ENCODE assay signal across 25 cellular contexts in the genomic region with DNA sequence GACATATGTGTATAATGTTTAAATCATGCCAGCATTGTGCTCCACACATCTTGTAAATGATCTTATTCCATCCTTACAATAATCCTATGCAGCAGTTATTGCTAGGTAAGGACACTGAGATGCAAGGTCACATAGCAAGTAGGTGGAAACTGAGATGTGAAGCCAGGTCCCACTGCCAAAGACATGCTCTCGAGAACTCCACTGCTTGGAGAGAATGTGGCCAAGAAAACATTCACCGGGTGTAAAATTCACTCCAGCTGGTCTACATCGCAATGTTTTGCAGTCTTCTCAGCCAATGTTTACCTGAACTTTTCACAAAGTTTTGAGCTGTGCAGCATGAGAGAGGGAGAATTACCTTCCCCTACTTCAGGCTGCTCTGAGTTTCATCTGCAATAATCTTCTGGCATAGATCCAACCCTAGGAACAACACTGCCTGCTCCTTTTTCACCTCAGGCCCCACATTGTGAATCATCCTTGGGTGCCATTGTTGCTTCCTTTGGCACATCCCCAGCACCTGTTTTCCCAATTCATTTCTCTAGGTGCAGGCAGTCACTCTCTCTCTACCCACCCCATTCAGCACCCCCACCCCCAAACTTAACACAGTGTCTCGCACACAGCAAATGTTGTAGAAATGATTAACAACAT. TPM values are rescaled to one million over a fixed set of nuclear protein-coding genes. Genes with fewer than 3 reads are reported as not detected.
A peak's percentile ranks its signal among the peaks of the same experiment; 100 is the strongest.
DNase-seq lines count a peak whose midpoint lies in the region; ATAC-seq, FAIRE-seq and TF ChIP-seq lines count a peak whose summit lies in the region.
"Had no signal": no experiment of that assay in that cellular context is flagged by ENCODE, and none has a peak within 500 bp of the region (broad histone marks: within the 10 kb centered on the region; RNA-seq: fewer than 3 reads in every experiment).

No MANE protein-coding gene starts in this region.

- H3K79me2 ChIP-seq in SK-N-SH (ENCODE audit: insufficient read depth), result no peaks in the 10 kb centered on the region

- H3K9me2 ChIP-seq in SK-N-SH, result no peaks in the 10 kb centered on the region

- no peaks in the 10 kb centered on the region for H3K36me3 ChIP-seq in SK-N-SH (replicated peaks in 1 of 2; ENCODE audit: control insufficient read depth in 1 of 2, insufficient read depth in 2 of 2, low read length in 1 of 2)
- H3K36me3 ChIP-seq: tibial nerve had no signal

- DNase-seq in SK-N-SH (no peak), amniotic epithelial cell (ENCODE audit: low read depth) (peak; percentile 37), glomerular visceral epithelial cell (ENCODE audit: extremely low spot score) (peak; percentile 34), urothelium cell line (ENCODE audit: low spot score) (peak; percentile 50), GM19240 (ENCODE audit: insufficient read length, low spot score) (no peak)
- DNase-seq: activated CD4-positive, alpha-beta T cell treated with anti-CD3 and anti-CD28 coated beads for 1 hour; activated CD8-positive, alpha-beta memory T cell treated with anti-CD3 and anti-CD28 coated beads, Interleukin-2, amount 10 ng/mL, durations not matched to agents 7 days and 5 days; amniotic stem cell; GOT3; hippocampal formation; kidney; MV-4-11; NCI-H2081 treated with DMSO at 0.1 percent for 48 hours; NCI-H526; OCI-M1; stimulated activated CD4-positive, alpha-beta T cell treated with anti-CD3 and anti-CD28 coated beads, Interleukin-12 subunit alpha, Interleukin-12 subunit beta, amount 100 ng/mL, for 4 hours; T-helper 9 cell had no signal

- TF ChIP-seq RAD21 in SK-N-SH (IDR thresholded peaks at IDR 0.05; ENCODE audit: low read length), result no peak

- no peaks in the 10 kb centered on the region for H4K20me1 ChIP-seq in SK-N-SH (ENCODE audit: insufficient read depth)

- H3K4me1 ChIP-seq in SK-N-SH (ENCODE audit: control insufficient read depth in 1 of 2, insufficient read depth in 2 of 2, low read depth in 1 of 2, low read length in 1 of 2), result peaks cover 0 to 15% of the 10 kb centered on the region in 2 experiments; a peak in 2 of 4 replicates

- no peak overlapping the region for H3K4me2 ChIP-seq in SK-N-SH

- H3K9me3 ChIP-seq in SK-N-SH, result no peaks in the 10 kb centered on the region
- H3K9me3 ChIP-seq: tibial nerve had no signal

- no peak overlapping the region for H3K4me3 ChIP-seq in SK-N-SH (ENCODE audit: low read depth in 2 of 2, low read length in 1 of 2)
- H3K4me3 ChIP-seq: SK-N-MC, tibial nerve had no signal

- no peaks in the 10 kb centered on the region for H3F3A ChIP-seq in SK-N-SH (replicated peaks; ENCODE audit: insufficient read depth)

- no peak overlapping the region for H3K9ac ChIP-seq in SK-N-SH

- 81% methylated on average over 4 of the region's 4 CpGs for WGBS in SK-N-SH (ENCODE audit: low lambda C conversion rate)

- POLR2A ChIA-PET in SK-N-SH (lab: Yijun Ruan, JAX), result no interaction called here

- TF ChIP-seq EP300 in SK-N-SH (IDR thresholded peaks at IDR 0.05; ENCODE audit: borderline replicate concordance in 1 of 2, low read depth in 1 of 2, low read length in 1 of 2), result no peak

- FAIRE-seq in urothelium cell line (lab: Jason Lieb, UNC), result no peak
- FAIRE-seq: HepG2, kidney had no signal

- TF ChIP-seq CTCF in SK-N-SH (IDR thresholded peaks at IDR 0.05), result no peak

- no peak overlapping the region for H2AFZ ChIP-seq in SK-N-SH (ENCODE audit: low read depth)

- no peak for ATAC-seq in SK-N-SH treated with all-trans-retinoic acid at 6 μM for 48 hours
- no peak for ATAC-seq in GM19467 (IDR thresholded peaks at IDR 0.05; ENCODE audit: unreplicated experiment)
- ATAC-seq in HG02642 (IDR thresholded peaks at IDR 0.05; ENCODE audit: poor library complexity, unreplicated experiment), result no peak
- ATAC-seq: activated CD8-positive, alpha-beta memory T cell treated with anti-CD3 and anti-CD28 coated beads, Interleukin-2, amount 10 ng/mL, durations not matched to agents 7 days and 5 days; activated T-helper 17 cell treated with anti-CD3 and anti-CD28 coated beads, Interleukin-2, amount 50 U/mL, for 72 hours; HepG2 had no signal

- H3K27me3 ChIP-seq in SK-N-SH (ENCODE audit: insufficient read depth), result no peaks in the 10 kb centered on the region
- H3K27me3 ChIP-seq: tibial nerve had no signal

- H3K27ac ChIP-seq in SK-N-SH (ENCODE audit: low read depth in 2 of 2, low read length in 1 of 2), result no peak overlapping the region
- H3K27ac ChIP-seq: SK-N-MC, tibial nerve had no signal

- CTCF ChIA-PET in SK-N-SH (lab: Yijun Ruan, JAX), result interaction anchor here (0.6 to 3.3 kb wide), 3 partner anchors 54 to 148 kb away, joined by 3 to 16 read pairs (median 4); no protein-coding TSS in a partner anchor

TF ChIP-seq in SK-N-SH, 30 proteins besides CTCF, POLR2A, EP300 and RAD21:
- TF ChIP-seq, protein P1, sequence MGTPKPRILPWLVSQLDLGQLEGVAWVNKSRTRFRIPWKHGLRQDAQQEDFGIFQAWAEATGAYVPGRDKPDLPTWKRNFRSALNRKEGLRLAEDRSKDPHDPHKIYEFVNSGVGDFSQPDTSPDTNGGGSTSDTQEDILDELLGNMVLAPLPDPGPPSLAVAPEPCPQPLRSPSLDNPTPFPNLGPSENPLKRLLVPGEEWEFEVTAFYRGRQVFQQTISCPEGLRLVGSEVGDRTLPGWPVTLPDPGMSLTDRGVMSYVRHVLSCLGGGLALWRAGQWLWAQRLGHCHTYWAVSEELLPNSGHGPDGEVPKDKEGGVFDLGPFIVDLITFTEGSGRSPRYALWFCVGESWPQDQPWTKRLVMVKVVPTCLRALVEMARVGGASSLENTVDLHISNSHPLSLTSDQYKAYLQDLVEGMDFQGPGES (IDR thresholded peaks at IDR 0.05; ENCODE audit: low read depth, low read length), result no peak
- TF ChIP-seq NFIC (IDR thresholded peaks at IDR 0.05; ENCODE audit: borderline replicate concordance), result peak; percentile 43

TF ChIP-seq in SK-N-SH treated with all-trans-retinoic acid at 6 μM for 48 hours, 23 proteins besides CTCF, POLR2A, EP300 and RAD21:
- TF ChIP-seq SNAI2 (CRISPR knock-in tag; IDR thresholded peaks at IDR 0.05), result no peak
- TF ChIP-seq BACH2 (CRISPR knock-in tag; IDR thresholded peaks at IDR 0.05; ENCODE audit: borderline replicate concordance), result no peak
- TF ChIP-seq ZC3H10 (CRISPR knock-in tag; IDR thresholded peaks at IDR 0.05), result no peak

RNA-seq across cellular contexts. Expression of a gene that starts 53.5 kb away (rescaled TPM):
- 3.0 and 3.6 TPM in 2 replicates for polyA plus RNA-seq in SK-N-SH (2012; rRNA removed)
- polyA plus RNA-seq in SK-N-SH (2012; cell fraction: cytosol; rRNA removed), result 4.3 TPM in 2 replicates
- 5.7 and 6.0 TPM in 2 replicates for polyA plus RNA-seq in SK-N-SH (2012; cell fraction: nucleus; rRNA removed)
- polyA plus RNA-seq: CD14-positive monocyte had no signal

Comparison
In these comparisons a context has a peak if more than half of its experiments do, and no peak if none do; other contexts are left out.
1. DNase-seq: peak in amniotic epithelial cell (single experiment), glomerular visceral epithelial cell (single experiment) and urothelium cell line (single experiment); none in SK-N-SH (single experiment) and GM19240 (single experiment).